Comparison of ENCODE assay signal across 1 cellular context in genomic region chr2:26068602-26069298, GRCh38.
TF ChIP-seq lines count a peak whose summit lies in the region.

No MANE protein-coding gene starts in this region.

TF ChIP-seq in K562, 482 proteins besides CTCF, POLR2A, EP300 and RAD21 (continued from another document and continues in another):
- TF ChIP-seq E2F1 (CRISPR knock-in tag; IDR thresholded peaks at IDR 0.05) (no peak), LEF1 (IDR thresholded peaks at IDR 0.05) (peak; percentile 97), HINFP (tag; conservative IDR thresholded peaks at IDR 0.05; ENCODE audit: low read depth) (no peak), ZNF407 (IDR thresholded peaks at IDR 0.05; ENCODE audit: low read depth) (no peak), RNF219 (CRISPR knock-in tag; IDR thresholded peaks at IDR 0.05) (no peak), ZNF124 (CRISPR knock-in tag; IDR thresholded peaks at IDR 0.05) (no peak), ESRRA (IDR thresholded peaks at IDR 0.05; ENCODE audit: borderline replicate concordance, low read depth) (no peak; the same call in 1 of the 2 replicates), LCOR (CRISPR knock-in tag; IDR thresholded peaks at IDR 0.05) (peak; percentile 69), CGGBP1 (CRISPR knock-in tag; IDR thresholded peaks at IDR 0.05) (no peak), FIP1L1 (IDR thresholded peaks at IDR 0.05; ENCODE audit: low read depth, low read length, poor library complexity, severe bottlenecking) (no peak), EHMT2 (IDR thresholded peaks at IDR 0.05) (no peak), YY1 (IDR thresholded peaks at IDR 0.05; ENCODE audit: borderline replicate concordance in 1 of 3, control insufficient read depth in 1 of 3, extremely low read depth in 1 of 3, insufficient read depth in 3 of 3, insufficient read length in 1 of 3, insufficient replicate concordance in 2 of 3, low read depth in 1 of 3, low read length in 2 of 3) (peak in 1 of 3 experiments; percentile 6), ZFP30 (CRISPR knock-in tag; IDR thresholded peaks at IDR 0.05; ENCODE audit: borderline replicate concordance) (no peak), MCM3 (IDR thresholded peaks at IDR 0.05) (no peak), U2AF2 (optimal IDR thresholded peaks at IDR 0.05; ENCODE audit: low read depth, low read length) (no peak), ZBTB34 (CRISPR knock-in tag; IDR thresholded peaks at IDR 0.05) (no peak), CCAR2 (IDR thresholded peaks at IDR 0.05; ENCODE audit: low read depth, low read length) (no peak), ZBTB5 (IDR thresholded peaks at IDR 0.05) (no peak), HDAC8 (tag; IDR thresholded peaks at IDR 0.05) (no peak), RFX1 (IDR thresholded peaks at IDR 0.05) (no peak), NCOA4 (IDR thresholded peaks at IDR 0.05; ENCODE audit: partially characterized antibody) (no peak), E2F8 (IDR thresholded peaks at IDR 0.05; ENCODE audit: low read depth, partially characterized antibody) (peak; percentile 23), PHF20 (IDR thresholded peaks at IDR 0.05; ENCODE audit: partially characterized antibody) (no peak), MAFG (tag; conservative IDR thresholded peaks at IDR 0.05) (peak; percentile 100), ESRRB (CRISPR knock-in tag; IDR thresholded peaks at IDR 0.05; ENCODE audit: borderline replicate concordance) (no peak), GABPB1 (CRISPR knock-in tag; IDR thresholded peaks at IDR 0.05) (no peak), SNAPC5 (CRISPR knock-in tag; IDR thresholded peaks at IDR 0.05) (no peak), BDP1 (IDR thresholded peaks at IDR 0.05; ENCODE audit: insufficient read depth, insufficient read length) (no peak), CTCFL (IDR thresholded peaks at IDR 0.05; ENCODE audit: borderline replicate concordance, insufficient read depth, low read depth, low read length, poor library complexity, severe bottlenecking) (no peak), MCM5 (IDR thresholded peaks at IDR 0.05; ENCODE audit: low read depth) (no peak), ZNF280B (CRISPR knock-in tag; IDR thresholded peaks at IDR 0.05) (no peak), MCM2 (IDR thresholded peaks at IDR 0.05; ENCODE audit: low read depth) (no peak), CBX3 (IDR thresholded peaks at IDR 0.05; ENCODE audit: borderline replicate concordance in 1 of 2, low read length in 2 of 2) (peak in 1 of 2 experiments; percentile 47; a peak in 1 of 3 replicates)
